Comparison of ENCODE assay signal across 8 cellular contexts in the genomic region with DNA sequence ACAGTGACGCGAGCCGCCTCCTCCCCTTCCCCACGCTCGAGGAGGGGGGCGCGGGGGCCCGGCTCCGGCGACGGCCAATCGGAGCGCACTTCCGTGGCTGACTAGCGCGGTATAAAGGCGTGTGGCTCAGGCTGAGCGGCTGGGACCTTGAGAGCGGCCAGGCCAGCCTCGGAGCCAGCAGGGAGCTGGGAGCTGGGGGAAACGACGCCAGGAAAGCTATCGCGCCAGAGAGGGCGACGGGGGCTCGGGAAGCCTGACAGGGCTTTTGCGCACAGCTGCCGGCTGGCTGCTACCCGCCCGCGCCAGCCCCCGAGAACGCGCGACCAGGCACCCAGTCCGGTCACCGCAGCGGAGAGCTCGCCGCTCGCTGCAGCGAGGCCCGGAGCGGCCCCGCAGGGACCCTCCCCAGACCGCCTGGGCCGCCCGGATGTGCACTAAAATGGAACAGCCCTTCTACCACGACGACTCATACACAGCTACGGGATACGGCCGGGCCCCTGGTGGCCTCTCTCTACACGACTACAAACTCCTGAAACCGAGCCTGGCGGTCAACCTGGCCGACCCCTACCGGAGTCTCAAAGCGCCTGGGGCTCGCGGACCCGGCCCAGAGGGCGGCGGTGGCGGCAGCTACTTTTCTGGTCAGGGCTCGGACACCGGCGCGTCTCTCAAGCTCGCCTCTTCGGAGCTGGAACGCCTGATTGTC. TPM values are rescaled to one million over a fixed set of nuclear protein-coding genes. Genes with fewer than 3 reads are reported as not detected.
DNase-seq lines count a peak whose midpoint lies in the region; ATAC-seq and TF ChIP-seq lines count a peak whose summit lies in the region.

Gene JUNB (plus strand): TSS at position 142 of the 703 bp plus-strand sequence. CDS start 286 bp downstream, at position 428.

- H3K9me3 Mint-ChIP-seq in natural killer cell treated with Interleukin-12 subunit alpha and Interleukin-12 subunit beta and Interleukin-15 and Interleukin-18, amount 100 ng/mL, for 72 hours: no peaks in the 10 kb centered on the region

- peak; percentile 25 for ATAC-seq in GM21528 (IDR thresholded peaks at IDR 0.05; ENCODE audit: low FRiP score, unreplicated experiment)
- peak; percentile 62 to 72 for ATAC-seq in natural killer cell treated with Interleukin-12 subunit alpha and Interleukin-12 subunit beta and Interleukin-15 and Interleukin-18, amount 100 ng/mL, for 72 hours

- H4K20me1 ChIP-seq in Loucy (ENCODE audit: insufficient read depth, low read length, poor library complexity, severe bottlenecking): no peaks in the 10 kb centered on the region

- peak within 1 kb of the TSS; percentile 90 to 98 for H3K27ac Mint-ChIP-seq in natural killer cell treated with Interleukin-12 subunit alpha and Interleukin-12 subunit beta and Interleukin-15 and Interleukin-18, amount 100 ng/mL, for 72 hours

- H3K27me3 ChIP-seq in Loucy (ENCODE audit: insufficient read depth, low read length, poor library complexity, severe bottlenecking): no peaks in the 10 kb centered on the region

- peak within 1 kb of the TSS; percentile 78 for H2AFZ ChIP-seq in Loucy (ENCODE audit: low read length)

- H3K4me3 ChIP-seq in Loucy (ENCODE audit: low read length, poor library complexity, severe bottlenecking): peak within 1 kb of the TSS; percentile 96

- peak within 1 kb of the TSS; percentile 96 for H3K4me2 ChIP-seq in Loucy (ENCODE audit: low read depth, low read length, poor library complexity, severe bottlenecking)

- H3F3A ChIP-seq in Loucy (ENCODE audit: low read depth): no peaks in the 10 kb centered on the region; the same call in 1 of the 2 replicates

- H3K27me3 Mint-ChIP-seq in natural killer cell treated with Interleukin-12 subunit alpha and Interleukin-12 subunit beta and Interleukin-15 and Interleukin-18, amount 100 ng/mL, for 72 hours: no peaks in the 10 kb centered on the region

- H3K36me3 ChIP-seq in Loucy (ENCODE audit: insufficient read depth, low read length): no peaks in the 10 kb centered on the region

- H3K9me2 ChIP-seq in Loucy (replicated peaks; ENCODE audit: low read depth, low read length): no peaks in the 10 kb centered on the region

- peak within 1 kb of the TSS; percentile 97 for H3K4me3 Mint-ChIP-seq in natural killer cell treated with Interleukin-12 subunit alpha and Interleukin-12 subunit beta and Interleukin-15 and Interleukin-18, amount 100 ng/mL, for 72 hours

- H3K9me3 ChIP-seq in Loucy (ENCODE audit: insufficient read depth, low read depth, low read length): no peaks in the 10 kb centered on the region

- peaks cover 21% of the 10 kb centered on the region for H3K79me2 ChIP-seq in Loucy (ENCODE audit: insufficient read depth, low read length)

- no peaks in the 10 kb centered on the region for H3K36me3 Mint-ChIP-seq in natural killer cell treated with Interleukin-12 subunit alpha and Interleukin-12 subunit beta and Interleukin-15 and Interleukin-18, amount 100 ng/mL, for 72 hours

- DNase-seq in DMS 273 (lab: John Stamatoyannopoulos, UW; ENCODE audit: unreplicated experiment) (peak; percentile 98), SHP77 (lab: John Stamatoyannopoulos, UW) (peak; percentile 90 to 92), fibroblast of peridontal ligament (ENCODE audit: extremely low read depth) (peak; percentile 97)
- peak; percentile 93 for DNase-seq in activated effector memory CD4-positive, alpha-beta T cell treated with Interleukin-2 at 50 U/mL for 16 hours
- peak; percentile 98 for DNase-seq in natural killer cell treated with Interleukin-12 subunit alpha and Interleukin-12 subunit beta and Interleukin-15 and Interleukin-18, amount 100 ng/mL, for 72 hours (ENCODE audit: low spot score)
- DNase-seq in stimulated activated naive CD4-positive, alpha-beta T cell treated with Interleukin-2 at 50 U/mL for 16 hours (lab: John Stamatoyannopoulos, UW): peak; percentile 93

- H3K9ac ChIP-seq in Loucy (ENCODE audit: low read depth, low read length, poor library complexity, severe bottlenecking): peak within 1 kb of the TSS; percentile 94

- H3K4me1 ChIP-seq in Loucy (ENCODE audit: insufficient read depth, low read length, poor library complexity, severe bottlenecking): peaks cover 35% of the 10 kb centered on the region

- TF ChIP-seq CTCF in Loucy (conservative IDR thresholded peaks at IDR 0.05; ENCODE audit: low read length): no peak; the same call in 1 of the 2 replicates

- peaks cover 35 to 38% of the 10 kb centered on the region in 2 donors for H3K4me1 Mint-ChIP-seq in natural killer cell treated with Interleukin-12 subunit alpha and Interleukin-12 subunit beta and Interleukin-15 and Interleukin-18, amount 100 ng/mL, for 72 hours (ENCODE audit: low read depth in 2 of 2)

RNA-seq across cellular contexts. Expression of gene JUNB, which starts in this region (rescaled TPM):
- total RNA-seq in natural killer cell treated with Interleukin-12 subunit alpha and Interleukin-12 subunit beta and Interleukin-15 and Interleukin-18, amount 100 ng/mL, for 72 hours: 100 to 1,000 TPM; 252 to 329 TPM

Comparison
In these comparisons a context has a peak if more than half of its experiments do, and no peak if none do; other contexts are left out.
1. Peak in every context shown above with its lines: DNase-seq, ATAC-seq and H3K4me3 ChIP-seq.